In the genomic region with DNA sequence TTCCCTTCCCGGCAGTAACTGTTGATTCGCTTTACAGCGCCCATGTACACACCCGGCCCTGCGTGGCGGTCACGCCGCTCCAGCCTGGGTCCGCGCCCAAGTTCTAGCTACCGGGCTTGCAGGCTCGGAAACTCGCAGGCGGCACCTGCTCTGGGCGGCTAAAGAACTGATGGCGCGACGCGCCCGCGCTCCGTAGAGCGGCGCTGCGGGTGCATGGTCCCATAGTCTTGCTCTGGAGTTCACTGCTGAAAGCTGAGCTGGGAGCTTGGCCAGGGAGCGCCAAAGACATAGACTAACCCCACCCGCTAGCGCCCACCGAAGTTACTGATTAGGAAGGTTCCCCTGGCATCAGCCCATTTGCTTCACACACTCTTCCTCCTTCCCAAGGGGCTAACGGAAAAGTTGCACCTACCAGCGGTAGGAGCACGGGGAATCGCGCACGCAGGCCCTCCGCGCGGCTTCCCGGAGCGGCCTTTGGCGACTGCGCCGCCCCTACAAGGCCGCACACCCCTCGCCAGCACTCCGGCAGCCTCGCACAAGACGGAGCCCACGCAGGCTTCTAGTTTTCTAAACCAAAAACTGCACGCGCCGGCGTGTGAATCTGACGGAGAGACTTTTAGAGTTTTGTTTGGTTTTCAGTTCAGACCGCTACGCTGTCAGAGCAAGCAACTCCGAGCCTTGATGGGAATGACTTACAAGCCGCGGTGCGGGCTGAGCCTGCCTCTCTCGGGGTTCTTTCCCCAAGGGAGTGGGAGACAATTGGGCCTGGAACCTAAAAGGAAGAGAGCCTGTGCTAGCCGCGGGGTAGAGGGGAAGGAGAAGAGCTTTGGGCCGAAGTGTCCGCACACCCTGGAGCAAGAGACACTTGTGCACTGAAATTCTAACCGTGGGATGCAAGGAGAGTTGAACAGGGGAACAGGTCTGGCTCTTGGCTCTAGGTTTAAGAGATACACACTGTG, we compare ENCODE assay signal across 2 cellular contexts.
TF ChIP-seq lines count a peak whose summit lies in the region.

No MANE protein-coding gene starts in this region.

TF ChIP-seq in GM23338, 12 proteins besides CTCF, POLR2A, EP300 and RAD21:
- TF ChIP-seq EZH2 (IDR thresholded peaks at IDR 0.05; ENCODE audit: low read depth, unreplicated experiment), result peak; percentile 95
- no peak for TF ChIP-seq ZNF331 (CRISPR knock-in tag; IDR thresholded peaks at IDR 0.05; ENCODE audit: low read depth)
- no peak for TF ChIP-seq ZNF114 (CRISPR knock-in tag; IDR thresholded peaks at IDR 0.05)
- no peak for TF ChIP-seq CREB1 (CRISPR knock-in tag; IDR thresholded peaks at IDR 0.05; ENCODE audit: low read depth)
- TF ChIP-seq, protein P1, sequence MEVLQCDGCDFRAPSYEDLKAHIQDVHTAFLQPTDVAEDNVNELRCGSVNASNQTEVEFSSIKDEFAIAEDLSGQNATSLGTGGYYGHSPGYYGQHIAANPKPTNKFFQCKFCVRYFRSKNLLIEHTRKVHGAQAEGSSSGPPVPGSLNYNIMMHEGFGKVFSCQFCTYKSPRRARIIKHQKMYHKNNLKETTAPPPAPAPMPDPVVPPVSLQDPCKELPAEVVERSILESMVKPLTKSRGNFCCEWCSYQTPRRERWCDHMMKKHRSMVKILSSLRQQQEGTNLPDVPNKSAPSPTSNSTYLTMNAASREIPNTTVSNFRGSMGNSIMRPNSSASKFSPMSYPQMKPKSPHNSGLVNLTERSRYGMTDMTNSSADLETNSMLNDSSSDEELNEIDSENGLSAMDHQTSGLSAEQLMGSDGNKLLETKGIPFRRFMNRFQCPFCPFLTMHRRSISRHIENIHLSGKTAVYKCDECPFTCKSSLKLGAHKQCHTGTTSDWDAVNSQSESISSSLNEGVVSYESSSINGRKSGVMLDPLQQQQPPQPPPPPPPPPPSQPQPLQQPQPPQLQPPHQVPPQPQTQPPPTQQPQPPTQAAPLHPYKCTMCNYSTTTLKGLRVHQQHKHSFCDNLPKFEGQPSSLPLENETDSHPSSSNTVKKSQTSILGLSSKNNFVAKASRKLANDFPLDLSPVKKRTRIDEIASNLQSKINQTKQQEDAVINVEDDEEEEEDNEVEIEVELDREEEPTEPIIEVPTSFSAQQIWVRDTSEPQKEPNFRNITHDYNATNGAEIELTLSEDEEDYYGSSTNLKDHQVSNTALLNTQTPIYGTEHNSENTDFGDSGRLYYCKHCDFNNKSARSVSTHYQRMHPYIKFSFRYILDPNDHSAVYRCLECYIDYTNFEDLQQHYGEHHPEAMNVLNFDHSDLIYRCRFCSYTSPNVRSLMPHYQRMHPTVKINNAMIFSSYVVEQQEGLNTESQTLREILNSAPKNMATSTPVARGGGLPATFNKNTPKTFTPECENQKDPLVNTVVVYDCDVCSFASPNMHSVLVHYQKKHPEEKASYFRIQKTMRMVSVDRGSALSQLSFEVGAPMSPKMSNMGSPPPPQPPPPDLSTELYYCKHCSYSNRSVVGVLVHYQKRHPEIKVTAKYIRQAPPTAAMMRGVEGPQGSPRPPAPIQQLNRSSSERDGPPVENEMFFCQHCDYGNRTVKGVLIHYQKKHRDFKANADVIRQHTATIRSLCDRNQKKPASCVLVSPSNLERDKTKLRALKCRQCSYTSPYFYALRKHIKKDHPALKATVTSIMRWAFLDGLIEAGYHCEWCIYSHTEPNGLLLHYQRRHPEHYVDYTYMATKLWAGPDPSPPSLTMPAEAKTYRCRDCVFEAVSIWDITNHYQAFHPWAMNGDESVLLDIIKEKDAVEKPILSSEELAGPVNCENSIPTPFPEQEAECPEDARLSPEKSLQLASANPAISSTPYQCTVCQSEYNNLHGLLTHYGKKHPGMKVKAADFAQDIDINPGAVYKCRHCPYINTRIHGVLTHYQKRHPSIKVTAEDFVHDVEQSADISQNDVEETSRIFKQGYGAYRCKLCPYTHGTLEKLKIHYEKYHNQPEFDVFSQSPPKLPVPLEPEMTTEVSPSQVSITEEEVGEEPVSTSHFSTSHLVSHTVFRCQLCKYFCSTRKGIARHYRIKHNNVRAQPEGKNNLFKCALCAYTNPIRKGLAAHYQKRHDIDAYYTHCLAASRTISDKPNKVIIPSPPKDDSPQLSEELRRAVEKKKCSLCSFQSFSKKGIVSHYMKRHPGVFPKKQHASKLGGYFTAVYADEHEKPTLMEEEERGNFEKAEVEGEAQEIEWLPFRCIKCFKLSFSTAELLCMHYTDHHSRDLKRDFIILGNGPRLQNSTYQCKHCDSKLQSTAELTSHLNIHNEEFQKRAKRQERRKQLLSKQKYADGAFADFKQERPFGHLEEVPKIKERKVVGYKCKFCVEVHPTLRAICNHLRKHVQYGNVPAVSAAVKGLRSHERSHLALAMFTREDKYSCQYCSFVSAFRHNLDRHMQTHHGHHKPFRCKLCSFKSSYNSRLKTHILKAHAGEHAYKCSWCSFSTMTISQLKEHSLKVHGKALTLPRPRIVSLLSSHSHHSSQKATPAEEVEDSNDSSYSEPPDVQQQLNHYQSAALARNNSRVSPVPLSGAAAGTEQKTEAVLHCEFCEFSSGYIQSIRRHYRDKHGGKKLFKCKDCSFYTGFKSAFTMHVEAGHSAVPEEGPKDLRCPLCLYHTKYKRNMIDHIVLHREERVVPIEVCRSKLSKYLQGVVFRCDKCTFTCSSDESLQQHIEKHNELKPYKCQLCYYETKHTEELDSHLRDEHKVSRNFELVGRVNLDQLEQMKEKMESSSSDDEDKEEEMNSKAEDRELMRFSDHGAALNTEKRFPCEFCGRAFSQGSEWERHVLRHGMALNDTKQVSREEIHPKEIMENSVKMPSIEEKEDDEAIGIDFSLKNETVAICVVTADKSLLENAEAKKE (CRISPR knock-in tag; IDR thresholded peaks at IDR 0.05), result no peak
- TF ChIP-seq EZH2phosphoT487 (IDR thresholded peaks at IDR 0.05; ENCODE audit: unreplicated experiment), result peak; percentile 76
- TF ChIP-seq, protein P2, sequence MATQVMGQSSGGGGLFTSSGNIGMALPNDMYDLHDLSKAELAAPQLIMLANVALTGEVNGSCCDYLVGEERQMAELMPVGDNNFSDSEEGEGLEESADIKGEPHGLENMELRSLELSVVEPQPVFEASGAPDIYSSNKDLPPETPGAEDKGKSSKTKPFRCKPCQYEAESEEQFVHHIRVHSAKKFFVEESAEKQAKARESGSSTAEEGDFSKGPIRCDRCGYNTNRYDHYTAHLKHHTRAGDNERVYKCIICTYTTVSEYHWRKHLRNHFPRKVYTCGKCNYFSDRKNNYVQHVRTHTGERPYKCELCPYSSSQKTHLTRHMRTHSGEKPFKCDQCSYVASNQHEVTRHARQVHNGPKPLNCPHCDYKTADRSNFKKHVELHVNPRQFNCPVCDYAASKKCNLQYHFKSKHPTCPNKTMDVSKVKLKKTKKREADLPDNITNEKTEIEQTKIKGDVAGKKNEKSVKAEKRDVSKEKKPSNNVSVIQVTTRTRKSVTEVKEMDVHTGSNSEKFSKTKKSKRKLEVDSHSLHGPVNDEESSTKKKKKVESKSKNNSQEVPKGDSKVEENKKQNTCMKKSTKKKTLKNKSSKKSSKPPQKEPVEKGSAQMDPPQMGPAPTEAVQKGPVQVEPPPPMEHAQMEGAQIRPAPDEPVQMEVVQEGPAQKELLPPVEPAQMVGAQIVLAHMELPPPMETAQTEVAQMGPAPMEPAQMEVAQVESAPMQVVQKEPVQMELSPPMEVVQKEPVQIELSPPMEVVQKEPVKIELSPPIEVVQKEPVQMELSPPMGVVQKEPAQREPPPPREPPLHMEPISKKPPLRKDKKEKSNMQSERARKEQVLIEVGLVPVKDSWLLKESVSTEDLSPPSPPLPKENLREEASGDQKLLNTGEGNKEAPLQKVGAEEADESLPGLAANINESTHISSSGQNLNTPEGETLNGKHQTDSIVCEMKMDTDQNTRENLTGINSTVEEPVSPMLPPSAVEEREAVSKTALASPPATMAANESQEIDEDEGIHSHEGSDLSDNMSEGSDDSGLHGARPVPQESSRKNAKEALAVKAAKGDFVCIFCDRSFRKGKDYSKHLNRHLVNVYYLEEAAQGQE (IDR thresholded peaks at IDR 0.05; ENCODE audit: unreplicated experiment), result no peak
TF ChIP-seq in GM23338: peak in this region for 2.

TF ChIP-seq in K562, 482 proteins besides CTCF, POLR2A, EP300 and RAD21:
- TF ChIP-seq, protein P3, sequence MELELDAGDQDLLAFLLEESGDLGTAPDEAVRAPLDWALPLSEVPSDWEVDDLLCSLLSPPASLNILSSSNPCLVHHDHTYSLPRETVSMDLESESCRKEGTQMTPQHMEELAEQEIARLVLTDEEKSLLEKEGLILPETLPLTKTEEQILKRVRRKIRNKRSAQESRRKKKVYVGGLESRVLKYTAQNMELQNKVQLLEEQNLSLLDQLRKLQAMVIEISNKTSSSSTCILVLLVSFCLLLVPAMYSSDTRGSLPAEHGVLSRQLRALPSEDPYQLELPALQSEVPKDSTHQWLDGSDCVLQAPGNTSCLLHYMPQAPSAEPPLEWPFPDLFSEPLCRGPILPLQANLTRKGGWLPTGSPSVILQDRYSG (tag; conservative IDR thresholded peaks at IDR 0.05; ENCODE audit: low read depth), result no peak
- TF ChIP-seq HMGN3 (IDR thresholded peaks at IDR 0.05; ENCODE audit: borderline replicate concordance, extremely low read depth, insufficient read length, low read depth, low read length) (no peak), ILK (tag; IDR thresholded peaks at IDR 0.05; ENCODE audit: borderline replicate concordance, low read depth) (no peak), RUNX1 (IDR thresholded peaks at IDR 0.05; ENCODE audit: low read depth) (no peak), EP400 (IDR thresholded peaks at IDR 0.05) (no peak), ERF (CRISPR knock-in tag; IDR thresholded peaks at IDR 0.05) (no peak), ZC3H11A (IDR thresholded peaks at IDR 0.05; ENCODE audit: low read depth, low read length) (no peak)
- TF ChIP-seq, protein P4, sequence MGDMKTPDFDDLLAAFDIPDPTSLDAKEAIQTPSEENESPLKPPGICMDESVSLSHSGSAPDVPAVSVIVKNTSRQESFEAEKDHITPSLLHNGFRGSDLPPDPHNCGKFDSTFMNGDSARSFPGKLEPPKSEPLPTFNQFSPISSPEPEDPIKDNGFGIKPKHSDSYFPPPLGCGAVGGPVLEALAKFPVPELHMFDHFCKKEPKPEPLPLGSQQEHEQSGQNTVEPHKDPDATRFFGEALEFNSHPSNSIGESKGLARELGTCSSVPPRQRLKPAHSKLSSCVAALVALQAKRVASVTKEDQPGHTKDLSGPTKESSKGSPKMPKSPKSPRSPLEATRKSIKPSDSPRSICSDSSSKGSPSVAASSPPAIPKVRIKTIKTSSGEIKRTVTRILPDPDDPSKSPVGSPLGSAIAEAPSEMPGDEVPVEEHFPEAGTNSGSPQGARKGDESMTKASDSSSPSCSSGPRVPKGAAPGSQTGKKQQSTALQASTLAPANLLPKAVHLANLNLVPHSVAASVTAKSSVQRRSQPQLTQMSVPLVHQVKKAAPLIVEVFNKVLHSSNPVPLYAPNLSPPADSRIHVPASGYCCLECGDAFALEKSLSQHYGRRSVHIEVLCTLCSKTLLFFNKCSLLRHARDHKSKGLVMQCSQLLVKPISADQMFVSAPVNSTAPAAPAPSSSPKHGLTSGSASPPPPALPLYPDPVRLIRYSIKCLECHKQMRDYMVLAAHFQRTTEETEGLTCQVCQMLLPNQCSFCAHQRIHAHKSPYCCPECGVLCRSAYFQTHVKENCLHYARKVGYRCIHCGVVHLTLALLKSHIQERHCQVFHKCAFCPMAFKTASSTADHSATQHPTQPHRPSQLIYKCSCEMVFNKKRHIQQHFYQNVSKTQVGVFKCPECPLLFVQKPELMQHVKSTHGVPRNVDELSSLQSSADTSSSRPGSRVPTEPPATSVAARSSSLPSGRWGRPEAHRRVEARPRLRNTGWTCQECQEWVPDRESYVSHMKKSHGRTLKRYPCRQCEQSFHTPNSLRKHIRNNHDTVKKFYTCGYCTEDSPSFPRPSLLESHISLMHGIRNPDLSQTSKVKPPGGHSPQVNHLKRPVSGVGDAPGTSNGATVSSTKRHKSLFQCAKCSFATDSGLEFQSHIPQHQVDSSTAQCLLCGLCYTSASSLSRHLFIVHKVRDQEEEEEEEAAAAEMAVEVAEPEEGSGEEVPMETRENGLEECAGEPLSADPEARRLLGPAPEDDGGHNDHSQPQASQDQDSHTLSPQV (IDR thresholded peaks at IDR 0.05), result no peak
- TF ChIP-seq, protein P5, sequence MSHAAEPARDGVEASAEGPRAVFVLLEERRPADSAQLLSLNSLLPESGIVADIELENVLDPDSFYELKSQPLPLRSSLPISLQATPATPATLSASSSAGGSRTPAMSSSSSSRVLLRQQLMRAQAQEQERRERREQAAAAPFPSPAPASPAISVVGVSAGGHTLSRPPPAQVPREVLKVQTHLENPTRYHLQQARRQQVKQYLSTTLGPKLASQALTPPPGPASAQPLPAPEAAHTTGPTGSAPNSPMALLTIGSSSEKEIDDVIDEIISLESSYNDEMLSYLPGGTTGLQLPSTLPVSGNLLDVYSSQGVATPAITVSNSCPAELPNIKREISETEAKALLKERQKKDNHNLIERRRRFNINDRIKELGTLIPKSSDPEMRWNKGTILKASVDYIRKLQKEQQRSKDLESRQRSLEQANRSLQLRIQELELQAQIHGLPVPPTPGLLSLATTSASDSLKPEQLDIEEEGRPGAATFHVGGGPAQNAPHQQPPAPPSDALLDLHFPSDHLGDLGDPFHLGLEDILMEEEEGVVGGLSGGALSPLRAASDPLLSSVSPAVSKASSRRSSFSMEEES (CRISPR knock-in tag; IDR thresholded peaks at IDR 0.05), result no peak
